18 cellular contexts compared by ENCODE assay signal in genomic region chr4:4746444-4746843, GRCh38.
DNase-seq lines count a peak whose midpoint lies in the region; ATAC-seq and TF ChIP-seq lines count a peak whose summit lies in the region.
"Had no signal": no experiment of that assay in that cellular context is flagged by ENCODE, and none has a peak within 500 bp of the region (broad histone marks: within the 10 kb centered on the region; RNA-seq: fewer than 3 reads in every experiment).

No MANE protein-coding gene starts in this region.

- peak; percentile 10 for DNase-seq in cardiac septum (ENCODE audit: low spot score)
- no peak for DNase-seq in right cardiac atrium
- DNase-seq in GM23338 (ENCODE audit: low spot score) = no peak
- peak; percentile 14 for DNase-seq in MM.1S
- no peak for DNase-seq in H4 (ENCODE audit: low spot score)
- no peak for DNase-seq in SIG-M5 treated with dmso at 0.1 percent for 504 hours (lab: John Stamatoyannopoulos, UW; ENCODE audit: unreplicated experiment)
- DNase-seq: AML-193; Caco-2; Calu3; CD4-positive, alpha-beta T cell; CD8-positive, alpha-beta T cell; DMS79 treated with DMSO at 0.1 percent for 48 hours; GF-D8 had no signal

- H3K9me2 ChIP-seq in GM23338 (ENCODE audit: insufficient read depth) (no peaks in the 10 kb centered on the region), MM.1S (replicated peaks; ENCODE audit: insufficient read depth, low read length) (no peaks in the 10 kb centered on the region)

- H2AFZ ChIP-seq in GM23338 = no peak overlapping the region
- H2AFZ ChIP-seq in MM.1S (ENCODE audit: low read length) = no peak overlapping the region

- H3K27ac ChIP-seq in right cardiac atrium (ENCODE audit: low read length) = no peak overlapping the region
- H3K27ac ChIP-seq in GM23338 (ENCODE audit: low read depth) = no peak overlapping the region
- H3K27ac ChIP-seq in MM.1S (ENCODE audit: low read length) = no peak overlapping the region
- H3K27ac ChIP-seq: 22Rv1; A549; BLaER1 treated with 17β-estradiol and CSF1 and Interleukin-3, amounts not matched to agents 10 nM and 100 nM; C4-2B had no signal

- ATAC-seq in right cardiac atrium = no peak
- no peak for ATAC-seq in GM23338
- ATAC-seq: A549; CD8-positive, alpha-beta T cell had no signal

- H3K4me2 ChIP-seq in GM23338 = no peak overlapping the region
- H3K4me2 ChIP-seq in MM.1S (ENCODE audit: low read depth, low read length) = no peak overlapping the region
- H3K4me2 ChIP-seq: A549; BLaER1 treated with 17β-estradiol and CSF1 and Interleukin-3, amounts not matched to agents 10 nM and 100 nM had no signal

- 94% methylated on average over 1 of the region's 1 CpG for WGBS in right cardiac atrium

- H3F3A ChIP-seq in GM23338 (replicated peaks; ENCODE audit: low read depth) = no peaks in the 10 kb centered on the region
- no peaks in the 10 kb centered on the region for H3F3A ChIP-seq in MM.1S (ENCODE audit: insufficient read depth, low read length)

- intact Hi-C loops in cardiac septum (cut with DNase I) = no loop called here
- intact Hi-C loops in right cardiac atrium (cut with DNase I) = no loop called here

- peaks cover 35% of the 10 kb centered on the region for H3K9me3 Mint-ChIP-seq in GM23338
- H3K9me3 Mint-ChIP-seq: CD4-positive, alpha-beta T cell had no signal

- no peak overlapping the region for H3K9ac ChIP-seq in MM.1S (ENCODE audit: low read length)
- H3K9ac ChIP-seq: BLaER1 treated with 17β-estradiol and CSF1 and Interleukin-3, amounts not matched to agents 10 nM and 100 nM had no signal

- H3K4me1 Mint-ChIP-seq in GM23338 = no peaks in the 10 kb centered on the region
- H3K4me1 Mint-ChIP-seq: B cell had no signal

- no peak overlapping the region for H3K27ac Mint-ChIP-seq in GM23338
- H3K27ac Mint-ChIP-seq: B cell; CD4-positive, alpha-beta T cell; CD8-positive, alpha-beta T cell had no signal

- H3K4me1 ChIP-seq in right cardiac atrium (ENCODE audit: control insufficient read depth, insufficient read depth, low read length) (no peaks in the 10 kb centered on the region), GM23338 (ENCODE audit: insufficient read depth) (no peaks in the 10 kb centered on the region), MM.1S (ENCODE audit: low read length) (no peaks in the 10 kb centered on the region)
- H3K4me1 ChIP-seq: A549, Caco-2 had no signal

- H3K36me3 Mint-ChIP-seq in GM23338 (ENCODE audit: low read depth) = peaks cover 17% of the 10 kb centered on the region
- H3K36me3 Mint-ChIP-seq: CD8-positive, alpha-beta T cell had no signal

- no peak overlapping the region for H3K4me3 ChIP-seq in right cardiac atrium (ENCODE audit: low read length)
- H3K4me3 ChIP-seq in GM23338 = no peak overlapping the region
- H3K4me3 ChIP-seq in MM.1S (ENCODE audit: low read length) = no peak overlapping the region
- H3K4me3 ChIP-seq: A549; BLaER1 treated with 17β-estradiol and CSF1 and Interleukin-3, amounts not matched to agents 10 nM and 100 nM had no signal

- H3K79me2 ChIP-seq in GM23338 (replicated peaks; ENCODE audit: insufficient read depth) (no peaks in the 10 kb centered on the region), MM.1S (ENCODE audit: low read length) (no peaks in the 10 kb centered on the region)

- H4K20me1 ChIP-seq in GM23338 (replicated peaks; ENCODE audit: insufficient read depth) (no peaks in the 10 kb centered on the region), MM.1S (ENCODE audit: insufficient read depth, low read length) (no peaks in the 10 kb centered on the region)

- no peak for TF ChIP-seq CTCF in GM23338 (conservative IDR thresholded peaks at IDR 0.05; ENCODE audit: low read depth in 2 of 2)
- TF ChIP-seq CTCF in MM.1S (IDR thresholded peaks at IDR 0.05; ENCODE audit: low read length) = no peak

- peaks cover 3% of the 10 kb centered on the region for H3K9me3 ChIP-seq in right cardiac atrium (ENCODE audit: control insufficient read depth, low read length)
- no peaks in the 10 kb centered on the region for H3K9me3 ChIP-seq in MM.1S (replicated peaks; ENCODE audit: insufficient read depth, low read length)
- H3K9me3 ChIP-seq: Caco-2 had no signal

- H3K4me3 Mint-ChIP-seq in GM23338 = no peak overlapping the region
- H3K4me3 Mint-ChIP-seq: B cell; CD4-positive, alpha-beta T cell; CD8-positive, alpha-beta T cell had no signal

- peaks cover 13% of the 10 kb centered on the region for H3K27me3 Mint-ChIP-seq in GM23338 (ENCODE audit: insufficient read depth, low read depth, poor library complexity)

- H3K27me3 ChIP-seq in right cardiac atrium (ENCODE audit: control insufficient read depth, insufficient read depth) = peaks cover 3% of the 10 kb centered on the region
- H3K27me3 ChIP-seq in GM23338 (ENCODE audit: insufficient read depth) = no peaks in the 10 kb centered on the region
- H3K27me3 ChIP-seq in MM.1S (replicated peaks; ENCODE audit: insufficient read depth, low read length) = no peaks in the 10 kb centered on the region
- H3K27me3 ChIP-seq: BLaER1 treated with 17β-estradiol and CSF1 and Interleukin-3, amounts not matched to agents 10 nM and 100 nM had no signal

- 0 out of 2 replicates have a peak, but pooled peaks cover 3% of the 10 kb centered on the region for H3K36me3 ChIP-seq in GM23338 (ENCODE audit: insufficient read depth)
- H3K36me3 ChIP-seq in MM.1S (replicated peaks; ENCODE audit: insufficient read depth, low read length) = no peaks in the 10 kb centered on the region

TF ChIP-seq in GM23338, 12 proteins besides CTCF, POLR2A, EP300 and RAD21:
- TF ChIP-seq ZNF331 (CRISPR knock-in tag; IDR thresholded peaks at IDR 0.05; ENCODE audit: low read depth) (peak; percentile 98), EZH2 (IDR thresholded peaks at IDR 0.05; ENCODE audit: low read depth, unreplicated experiment) (no peak), JUNB (IDR thresholded peaks at IDR 0.05; ENCODE audit: unreplicated experiment) (no peak)

Comparison
In these comparisons a context has a peak if more than half of its experiments do, and no peak if none do; other contexts are left out.
1. DNase-seq: peak in cardiac septum (single experiment) and MM.1S (single experiment); none in right cardiac atrium (0 of 3), GM23338 (single experiment), H4 (single experiment) and SIG-M5 treated with dmso at 0.1 percent for 504 hours (single experiment).